Comparison of ENCODE assay signal across 21 cellular contexts in genomic region chr13:40399756-40400155, GRCh38.
"Had no signal": no experiment of that assay in that cellular context is flagged by ENCODE, and none has a peak within 500 bp of the region (broad histone marks: within the 10 kb centered on the region; RNA-seq: fewer than 3 reads in every experiment).

No MANE protein-coding gene starts in this region.

- H3K27ac Mint-ChIP-seq: activated CD4-positive, alpha-beta memory T cell treated with anti-CD3 and anti-CD28 coated beads for 36 hours; activated CD4-positive, alpha-beta T cell treated with anti-CD3 and anti-CD28 coated beads for 36 hours; activated CD8-positive, alpha-beta memory T cell treated with anti-CD3 and anti-CD28 coated beads, Interleukin-2, amount 10 ng/mL, durations not matched to agents 7 days and 5 days; activated naive CD4-positive, alpha-beta T cell treated with anti-CD3 and anti-CD28 coated beads, Interleukin-2, amount 10 ng/mL, durations not matched to agents 7 days and 5 days; activated T-helper 2 cell treated with anti-CD3 and anti-CD28 coated beads, Interferon-gamma antibody, Interleukin-2, Interleukin-4, amounts not matched to agents 10 μg/mL and 5 μg/mL and 100 μg/mL, durations not matched to agents 14 hours and 24 hours and 36 hours; T-helper 17 cell; type B pancreatic cell had no signal

- ATAC-seq: activated CD4-positive, alpha-beta T cell treated with anti-CD3 and anti-CD28 coated beads for 36 hours; activated CD8-positive, alpha-beta memory T cell treated with anti-CD3 and anti-CD28 coated beads, Interleukin-2, amount 10 ng/mL, durations not matched to agents 7 days and 5 days; esophagus mucosa; naive thymus-derived CD8-positive, alpha-beta T cell; right cardiac atrium; stimulated activated naive CD8-positive, alpha-beta T cell treated with anti-CD3 and anti-CD28 coated beads, Interleukin-15, Interleukin-2, amounts not matched to agents 100 U/mL and 50 U/mL, for 24 hours; T-helper 17 cell had no signal

- H3K4me3 ChIP-seq: dorsolateral prefrontal cortex, hepatocyte, left ventricle myocardium inferior, suprapubic skin had no signal

- FAIRE-seq: small intestine had no signal

- H3K27ac ChIP-seq: dorsolateral prefrontal cortex, hepatocyte, left ventricle myocardium inferior, suprapubic skin had no signal

- H3K4me3 Mint-ChIP-seq: activated CD4-positive, alpha-beta memory T cell treated with anti-CD3 and anti-CD28 coated beads for 36 hours; activated CD4-positive, alpha-beta T cell treated with anti-CD3 and anti-CD28 coated beads for 36 hours; activated CD8-positive, alpha-beta memory T cell treated with anti-CD3 and anti-CD28 coated beads, Interleukin-2, amount 10 ng/mL, durations not matched to agents 7 days and 5 days; activated naive CD4-positive, alpha-beta T cell treated with anti-CD3 and anti-CD28 coated beads, Interleukin-2, amount 10 ng/mL, durations not matched to agents 7 days and 5 days; naive thymus-derived CD8-positive, alpha-beta T cell; T-helper 17 cell; type B pancreatic cell had no signal

- H3K9me3 Mint-ChIP-seq: activated CD4-positive, alpha-beta memory T cell treated with anti-CD3 and anti-CD28 coated beads for 36 hours; type B pancreatic cell had no signal

- H3K36me3 ChIP-seq: left ventricle myocardium inferior, suprapubic skin had no signal

- H3K36me3 Mint-ChIP-seq: activated CD4-positive, alpha-beta memory T cell treated with anti-CD3 and anti-CD28 coated beads for 36 hours; activated naive CD4-positive, alpha-beta T cell treated with anti-CD3 and anti-CD28 coated beads, Interleukin-2, amount 10 ng/mL, durations not matched to agents 7 days and 5 days; naive thymus-derived CD8-positive, alpha-beta T cell; type B pancreatic cell had no signal

- H3K27me3 Mint-ChIP-seq: activated CD4-positive, alpha-beta memory T cell treated with anti-CD3 and anti-CD28 coated beads for 36 hours; activated CD4-positive, alpha-beta T cell treated with anti-CD3 and anti-CD28 coated beads for 36 hours; activated CD8-positive, alpha-beta memory T cell treated with anti-CD3 and anti-CD28 coated beads, Interleukin-2, amount 10 ng/mL, durations not matched to agents 7 days and 5 days; activated naive CD4-positive, alpha-beta T cell treated with anti-CD3 and anti-CD28 coated beads, Interleukin-2, amount 10 ng/mL, durations not matched to agents 7 days and 5 days; naive thymus-derived CD8-positive, alpha-beta T cell; T-helper 17 cell; type B pancreatic cell had no signal

- H3K27me3 ChIP-seq: dorsolateral prefrontal cortex, hepatocyte, suprapubic skin had no signal

- DNase-seq: activated CD4-positive, alpha-beta memory T cell treated with anti-CD3 and anti-CD28 coated beads for 36 hours; activated CD4-positive, alpha-beta T cell treated with anti-CD3 and anti-CD28 coated beads for 36 hours; activated CD8-positive, alpha-beta memory T cell treated with anti-CD3 and anti-CD28 coated beads, Interleukin-2, amount 10 ng/mL, durations not matched to agents 7 days and 5 days; activated naive CD4-positive, alpha-beta T cell treated with anti-CD3 and anti-CD28 coated beads, Interleukin-2, amount 10 ng/mL, durations not matched to agents 7 days and 5 days; activated T-cell treated with anti-CD3 and anti-CD28 coated beads, Interleukin-2, amount 50 U/mL, for 1 hour; dorsolateral prefrontal cortex; islet precursor cell; left ventricle myocardium inferior; mesenchymal stem cell; naive thymus-derived CD8-positive, alpha-beta T cell; right cardiac atrium; small intestine; stimulated activated CD4-positive, alpha-beta T cell treated with anti-CD3 and anti-CD28 coated beads, Interleukin-4, amount 100 ng/mL, for 4 hours; stimulated activated CD8-positive, alpha-beta memory T cell treated with anti-CD3 and anti-CD28 coated beads, Interleukin-4, amount 100 ng/mL, for 48 hours; stimulated activated naive CD8-positive, alpha-beta T cell treated with anti-CD3 and anti-CD28 coated beads, Interleukin-15, Interleukin-2, amounts not matched to agents 100 U/mL and 50 U/mL, for 24 hours; T-helper 17 cell had no signal

- H3K9me3 ChIP-seq: left ventricle myocardium inferior, suprapubic skin had no signal
